ENCODE assay signal across 11 cellular contexts in genomic region chr6:151428336-151428735, GRCh38.
"Had no signal": no experiment of that assay in that cellular context is flagged by ENCODE, and none has a peak within 500 bp of the region (broad histone marks: within the 10 kb centered on the region; RNA-seq: fewer than 3 reads in every experiment).

No MANE protein-coding gene starts in this region.

- H3K27ac ChIP-seq: GM23248 had no signal

- H3K4me3 ChIP-seq: GM23248, GM23338, HAP-1 had no signal

- H3K4me2 ChIP-seq: GM23338 had no signal

- FAIRE-seq: H1, H54 had no signal

- H3K27ac Mint-ChIP-seq: GM23338, H9, HFFc6 had no signal

- H3K9ac ChIP-seq: GM23248 had no signal

- H3K4me3 Mint-ChIP-seq: GM23338, H9, HFFc6 had no signal

- H2AFZ ChIP-seq: GM23248, GM23338 had no signal

- H3K9me3 Mint-ChIP-seq: GM23338, H9, HFFc6 had no signal

- DNase-seq: GM23248, GOT3, H7, H9, HCEC 1CT, HFFc6 had no signal

- H3K9me3 ChIP-seq: HAP-1 had no signal

- ATAC-seq: GM23338, HCT116 had no signal

- H3K4me1 Mint-ChIP-seq: GM23338 had no signal
